1 cellular context compared by ENCODE assay signal in genomic region chr11:5923789-5924188, GRCh38.
A peak's percentile ranks its signal among the peaks of the same experiment; 100 is the strongest.
TF ChIP-seq lines count a peak whose summit lies in the region.

No MANE protein-coding gene starts in this region.

TF ChIP-seq in K562, 482 proteins besides CTCF, POLR2A, EP300 and RAD21:
- no peak for TF ChIP-seq MITF (IDR thresholded peaks at IDR 0.05)
- no peak for TF ChIP-seq ZNF24 (IDR thresholded peaks at IDR 0.05)
- TF ChIP-seq JUND (IDR thresholded peaks at IDR 0.05; ENCODE audit: borderline replicate concordance, low read depth, low read length) = peak; percentile 44; the same call in 1 of the 2 replicates
- TF ChIP-seq JUND (tag; IDR thresholded peaks at IDR 0.05; ENCODE audit: borderline replicate concordance, low read depth, low read length) = peak; percentile 35; the same call in 1 of the 3 replicates
- no peak for TF ChIP-seq USF2 (CRISPR knock-in tag; IDR thresholded peaks at IDR 0.05)
- peak; percentile 85 for TF ChIP-seq ATF3 (IDR thresholded peaks at IDR 0.05)
- TF ChIP-seq ATF3 (CRISPR knock-in tag; conservative IDR thresholded peaks at IDR 0.05) = no peak
- no peak for TF ChIP-seq THRB (CRISPR knock-in tag; conservative IDR thresholded peaks at IDR 0.05)
- TF ChIP-seq ZNF398 (CRISPR knock-in tag; IDR thresholded peaks at IDR 0.05) = no peak
- no peak for TF ChIP-seq ZNF140 (CRISPR knock-in tag; IDR thresholded peaks at IDR 0.05)
- TF ChIP-seq STAT5B (CRISPR knock-in tag; IDR thresholded peaks at IDR 0.05) = no peak
- TF ChIP-seq CBX5 (IDR thresholded peaks at IDR 0.05; ENCODE audit: borderline replicate concordance, low read depth) = no peak
- TF ChIP-seq DACH1 (IDR thresholded peaks at IDR 0.05; ENCODE audit: partially characterized antibody) = no peak
- no peak for TF ChIP-seq ZNF717 (CRISPR knock-in tag; IDR thresholded peaks at IDR 0.05)
- no peak for TF ChIP-seq CEBPG (CRISPR knock-in tag; IDR thresholded peaks at IDR 0.05)
- TF ChIP-seq CEBPG (tag; conservative IDR thresholded peaks at IDR 0.05 in 1 of 2, IDR thresholded peaks at IDR 0.05 in 1 of 2) = peak in 1 of 2 experiments; percentile 48; a peak in 1 of 4 replicates
- TF ChIP-seq ZNF354B (CRISPR knock-in tag; IDR thresholded peaks at IDR 0.05) = no peak
- no peak for TF ChIP-seq ZNF79 (CRISPR knock-in tag; IDR thresholded peaks at IDR 0.05; ENCODE audit: low read depth)
- no peak for TF ChIP-seq TFAP4 (CRISPR knock-in tag; IDR thresholded peaks at IDR 0.05; ENCODE audit: borderline replicate concordance)
- 0 out of 2 replicates have a peak, but pooled peaks have one; percentile 37 for TF ChIP-seq JUN (IDR thresholded peaks at IDR 0.05; ENCODE audit: borderline replicate concordance, low read depth, low read length)
- no peak for TF ChIP-seq JUN (CRISPR knock-in tag; IDR thresholded peaks at IDR 0.05; ENCODE audit: borderline replicate concordance)
- no peak for TF ChIP-seq CBX1 (IDR thresholded peaks at IDR 0.05; ENCODE audit: low read depth)
- TF ChIP-seq SUPT5H (IDR thresholded peaks at IDR 0.05) = no peak
